ENCODE assay signal across 1 cellular context in the genomic region with DNA sequence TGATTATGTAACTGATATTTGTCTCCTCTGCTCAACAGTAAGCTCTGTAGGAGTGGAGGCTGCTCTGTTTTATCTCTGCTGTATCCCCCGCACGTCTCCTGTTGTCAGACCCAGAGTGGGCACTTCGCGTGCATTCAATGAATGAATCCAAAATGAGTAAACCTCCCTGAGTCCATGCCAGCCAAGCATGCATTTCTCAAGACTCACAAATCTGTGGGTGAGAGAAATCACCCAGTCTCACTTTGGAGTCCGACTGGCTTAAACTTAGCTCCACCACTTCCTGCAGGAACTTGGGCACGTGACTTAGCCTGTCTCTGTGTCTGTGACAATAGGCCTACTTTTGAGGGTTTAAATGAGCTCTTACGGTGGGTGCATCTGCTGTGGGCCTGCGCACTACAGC.
TF ChIP-seq lines count a peak whose summit lies in the region.

No MANE protein-coding gene starts in this region.

TF ChIP-seq in SK-N-SH treated with all-trans-retinoic acid at 6 μM for 48 hours, 23 proteins besides CTCF, POLR2A, EP300 and RAD21 (continued from another document):
- TF ChIP-seq, protein P1, sequence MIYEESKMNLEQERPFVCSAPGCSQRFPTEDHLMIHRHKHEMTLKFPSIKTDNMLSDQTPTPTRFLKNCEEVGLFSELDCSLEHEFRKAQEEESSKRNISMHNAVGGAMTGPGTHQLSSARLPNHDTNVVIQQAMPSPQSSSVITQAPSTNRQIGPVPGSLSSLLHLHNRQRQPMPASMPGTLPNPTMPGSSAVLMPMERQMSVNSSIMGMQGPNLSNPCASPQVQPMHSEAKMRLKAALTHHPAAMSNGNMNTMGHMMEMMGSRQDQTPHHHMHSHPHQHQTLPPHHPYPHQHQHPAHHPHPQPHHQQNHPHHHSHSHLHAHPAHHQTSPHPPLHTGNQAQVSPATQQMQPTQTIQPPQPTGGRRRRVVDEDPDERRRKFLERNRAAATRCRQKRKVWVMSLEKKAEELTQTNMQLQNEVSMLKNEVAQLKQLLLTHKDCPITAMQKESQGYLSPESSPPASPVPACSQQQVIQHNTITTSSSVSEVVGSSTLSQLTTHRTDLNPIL (CRISPR knock-in tag; IDR thresholded peaks at IDR 0.05; ENCODE audit: low read depth): no peak
- TF ChIP-seq ARNTL (CRISPR knock-in tag; IDR thresholded peaks at IDR 0.05; ENCODE audit: borderline replicate concordance, low read depth) (no peak), ZNF8 (CRISPR knock-in tag; IDR thresholded peaks at IDR 0.05) (no peak), SNAI2 (CRISPR knock-in tag; IDR thresholded peaks at IDR 0.05) (no peak), ZNF565 (CRISPR knock-in tag; conservative IDR thresholded peaks at IDR 0.05; ENCODE audit: low read depth) (no peak), PPARA (CRISPR knock-in tag; IDR thresholded peaks at IDR 0.05; ENCODE audit: borderline replicate concordance) (no peak), ZFP30 (CRISPR knock-in tag; IDR thresholded peaks at IDR 0.05) (no peak), POU6F1 (CRISPR knock-in tag; IDR thresholded peaks at IDR 0.05; ENCODE audit: borderline replicate concordance, low read depth) (no peak)
- TF ChIP-seq, protein P2, sequence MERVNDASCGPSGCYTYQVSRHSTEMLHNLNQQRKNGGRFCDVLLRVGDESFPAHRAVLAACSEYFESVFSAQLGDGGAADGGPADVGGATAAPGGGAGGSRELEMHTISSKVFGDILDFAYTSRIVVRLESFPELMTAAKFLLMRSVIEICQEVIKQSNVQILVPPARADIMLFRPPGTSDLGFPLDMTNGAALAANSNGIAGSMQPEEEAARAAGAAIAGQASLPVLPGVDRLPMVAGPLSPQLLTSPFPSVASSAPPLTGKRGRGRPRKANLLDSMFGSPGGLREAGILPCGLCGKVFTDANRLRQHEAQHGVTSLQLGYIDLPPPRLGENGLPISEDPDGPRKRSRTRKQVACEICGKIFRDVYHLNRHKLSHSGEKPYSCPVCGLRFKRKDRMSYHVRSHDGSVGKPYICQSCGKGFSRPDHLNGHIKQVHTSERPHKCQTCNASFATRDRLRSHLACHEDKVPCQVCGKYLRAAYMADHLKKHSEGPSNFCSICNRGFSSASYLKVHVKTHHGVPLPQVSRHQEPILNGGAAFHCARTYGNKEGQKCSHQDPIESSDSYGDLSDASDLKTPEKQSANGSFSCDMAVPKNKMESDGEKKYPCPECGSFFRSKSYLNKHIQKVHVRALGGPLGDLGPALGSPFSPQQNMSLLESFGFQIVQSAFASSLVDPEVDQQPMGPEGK (CRISPR knock-in tag; IDR thresholded peaks at IDR 0.05; ENCODE audit: borderline replicate concordance): no peak
